In the genomic region with DNA sequence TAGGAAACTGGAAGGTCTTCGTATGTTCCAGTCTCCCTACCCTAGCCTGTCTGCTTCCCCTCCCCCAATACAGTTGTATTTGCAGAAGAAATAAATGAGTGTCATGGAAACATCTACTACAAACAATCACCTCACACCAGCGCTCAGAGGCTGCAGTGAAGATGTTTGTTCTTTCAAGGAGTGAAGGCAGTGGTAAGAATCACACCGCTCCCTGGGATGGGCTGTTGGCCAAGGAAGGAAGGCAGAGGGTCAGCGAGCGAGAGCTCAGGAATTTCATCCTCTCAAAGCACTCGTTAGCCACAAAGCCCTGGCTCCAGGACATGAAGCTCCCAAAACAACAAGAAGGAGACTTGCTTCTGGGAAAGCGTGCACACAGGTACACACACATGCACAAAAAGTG, we compare ENCODE assay signal across 11 cellular contexts. TPM values are rescaled to one million over a fixed set of nuclear protein-coding genes. Genes with fewer than 3 reads are reported as not detected.
DNase-seq lines count a peak whose midpoint lies in the region; ATAC-seq and TF ChIP-seq lines count a peak whose summit lies in the region.
"Had no signal": no experiment of that assay in that cellular context is flagged by ENCODE, and none has a peak within 500 bp of the region (broad histone marks: within the 10 kb centered on the region; RNA-seq: fewer than 3 reads in every experiment).

No MANE protein-coding gene starts in this region.

- peaks cover 5% of the 10 kb centered on the region for H3K36me3 Mint-ChIP-seq in activated CD4-positive, alpha-beta T cell treated with anti-CD3 and anti-CD28 coated beads, Interleukin-2, amount 10 ng/mL, durations not matched to agents 24 days and 14 days (ENCODE audit: low read depth)
- no peaks in the 10 kb centered on the region for H3K36me3 Mint-ChIP-seq in T-cell

- no peak for TF ChIP-seq EP300 in stomach (IDR thresholded peaks at IDR 0.05)

- H3K36me3 ChIP-seq in iPS-15b (ENCODE audit: control insufficient read depth, insufficient read depth, low read length) (no peaks in the 10 kb centered on the region), stomach (no peaks in the 10 kb centered on the region)

- H3K4me3 ChIP-seq in iPS-15b (ENCODE audit: low read depth, low read length) (peak overlapping the region; percentile 95), stomach (no peak overlapping the region)
- H3K4me3 ChIP-seq: PC-9 had no signal

- 22 to 50% (median 37%) methylated on average over 7 of the region's 7 CpGs for WGBS in stomach, 5 donors

- H3K4me3 Mint-ChIP-seq in activated CD4-positive, alpha-beta T cell treated with anti-CD3 and anti-CD28 coated beads, Interleukin-2, amount 10 ng/mL, durations not matched to agents 24 days and 14 days: peak overlapping the region; percentile 91
- peak overlapping the region; percentile 85 to 91 (median 88) for H3K4me3 Mint-ChIP-seq in T-cell

- TF ChIP-seq CTCF in stomach (IDR thresholded peaks at IDR 0.05): no peak

- H3K27me3 ChIP-seq in iPS-15b (ENCODE audit: control insufficient read depth, insufficient read depth, low read length): peaks cover 37% of the 10 kb centered on the region
- H3K27me3 ChIP-seq in stomach: peaks cover 0 to 59% (median 29%) of the 10 kb centered on the region in 3 donors

- intact Hi-C loops in activated CD4-positive, alpha-beta T cell treated with anti-CD3 and anti-CD28 coated beads, Interleukin-2, amount 10 ng/mL, durations not matched to agents 24 days and 14 days (cut with micrococcal nuclease): loop anchor here (1.0 to 5.0 kb wide), 4 partner anchors 10 to 374 kb away; partner anchors contain the start of gene GLB1L2
- intact Hi-C loops in stomach (cut with DNase I; ENCODE audit: low total_unique reads): no loop called here

- DNase-seq in activated CD4-positive, alpha-beta T cell treated with anti-CD3 and anti-CD28 coated beads, Interleukin-2, amount 10 ng/mL, durations not matched to agents 24 days and 14 days: no peak
- DNase-seq in activated CD4-positive, alpha-beta T cell treated with anti-CD3 and anti-CD28 coated beads for 48 hours: no peak
- DNase-seq in T-cell (no peak), stomach (no peak), NCI-H146 treated with DMSO at 0.1 percent for 48 hours (lab: John Stamatoyannopoulos, UW; ENCODE audit: unreplicated experiment) (no peak), T1000 (lab: John Stamatoyannopoulos, UW) (no peak)
- DNase-seq: PC-9, small intestine had no signal

- no peaks in the 10 kb centered on the region for H3K9me3 ChIP-seq in iPS-15b (ENCODE audit: control insufficient read depth, insufficient read depth, low read length)
- no peaks in the 10 kb centered on the region for H3K9me3 ChIP-seq in stomach

- CTCF ChIA-PET in T-cell (lab: Charles Lee): interaction anchor here in 1 of 2 donors (1.2 kb wide), 1 partner anchor 30 kb away, joined by 3 read pairs; no protein-coding TSS in a partner anchor

- ATAC-seq in T-cell (replicated peaks in 1 of 4): no peak
- ATAC-seq in activated CD4-positive, CD25-positive, alpha-beta regulatory T cell treated with anti-CD3 and anti-CD28 coated beads, Interleukin-2, amount 50 U/mL, for 24 hours: no peak

- POLR2A ChIA-PET in T-cell (lab: Charles Lee): interaction anchor here in 1 of 2 donors (1.1 kb wide), 1 partner anchor 11 kb away, joined by 3 read pairs; no protein-coding TSS in a partner anchor

- peak overlapping the region in 3 of 5 donors; percentile 80 to 90 (median 85) for H3K27ac ChIP-seq in stomach
- H3K27ac ChIP-seq: PC-9 had no signal

- H3K4me1 Mint-ChIP-seq in activated CD4-positive, alpha-beta T cell treated with anti-CD3 and anti-CD28 coated beads, Interleukin-2, amount 10 ng/mL, durations not matched to agents 24 days and 14 days: peaks cover 42% of the 10 kb centered on the region
- peaks cover 33 to 38% (median 35%) of the 10 kb centered on the region in 3 donors for H3K4me1 Mint-ChIP-seq in T-cell

- H3K9me3 Mint-ChIP-seq in activated CD4-positive, alpha-beta T cell treated with anti-CD3 and anti-CD28 coated beads, Interleukin-2, amount 10 ng/mL, durations not matched to agents 24 days and 14 days: no peaks in the 10 kb centered on the region
- no peaks in the 10 kb centered on the region for H3K9me3 Mint-ChIP-seq in T-cell

- TF ChIP-seq POLR2A in stomach (IDR thresholded peaks at IDR 0.05): no peak

- H3K4me1 ChIP-seq in iPS-15b (ENCODE audit: control insufficient read depth, insufficient read depth, low read length) (peaks cover 16% of the 10 kb centered on the region), stomach (peaks cover 12 to 48% (median 34%) of the 10 kb centered on the region in 4 donors)

- no peak overlapping the region for H3K9ac ChIP-seq in iPS-15b (ENCODE audit: low read depth, low read length)

- peaks cover 19% of the 10 kb centered on the region for H3K27me3 Mint-ChIP-seq in activated CD4-positive, alpha-beta T cell treated with anti-CD3 and anti-CD28 coated beads, Interleukin-2, amount 10 ng/mL, durations not matched to agents 24 days and 14 days
- peaks cover 8 to 35% of the 10 kb centered on the region in 2 donors for H3K27me3 Mint-ChIP-seq in T-cell

- peak overlapping the region; percentile 89 for H3K27ac Mint-ChIP-seq in activated CD4-positive, alpha-beta T cell treated with anti-CD3 and anti-CD28 coated beads, Interleukin-2, amount 10 ng/mL, durations not matched to agents 24 days and 14 days
- peak overlapping the region; percentile 39 to 90 for H3K27ac Mint-ChIP-seq in T-cell

RNA-seq across cellular contexts. Expression of gene IGSF9B, which starts 1.2 kb away (rescaled TPM):
- 90.5 and 91.8 TPM in 2 replicates for total RNA-seq in activated CD4-positive, alpha-beta T cell treated with anti-CD3 and anti-CD28 coated beads, Interleukin-2, amount 10 ng/mL, durations not matched to agents 24 days and 14 days
- total RNA-seq in T-cell (100 to 1,000 TPM in 1 of 5 donors, 10 to 100 TPM in 4; 23.5 to 101 (median 63.1) TPM), stomach (10 to 100 TPM in 2 of 5 donors, 1 to 10 TPM in 2, under 1 TPM in 1; 0.58 to 22.3 (median 5.5) TPM)
- 1 to 10 TPM in 1 of 3 donors, under 1 TPM in 1, not detected in 1; 0.44 to 3.1 TPM for polyA plus RNA-seq in stomach
- total RNA-seq: PC-9 had no signal
- polyA plus RNA-seq: AG04450 had no signal
